In the genomic region with DNA sequence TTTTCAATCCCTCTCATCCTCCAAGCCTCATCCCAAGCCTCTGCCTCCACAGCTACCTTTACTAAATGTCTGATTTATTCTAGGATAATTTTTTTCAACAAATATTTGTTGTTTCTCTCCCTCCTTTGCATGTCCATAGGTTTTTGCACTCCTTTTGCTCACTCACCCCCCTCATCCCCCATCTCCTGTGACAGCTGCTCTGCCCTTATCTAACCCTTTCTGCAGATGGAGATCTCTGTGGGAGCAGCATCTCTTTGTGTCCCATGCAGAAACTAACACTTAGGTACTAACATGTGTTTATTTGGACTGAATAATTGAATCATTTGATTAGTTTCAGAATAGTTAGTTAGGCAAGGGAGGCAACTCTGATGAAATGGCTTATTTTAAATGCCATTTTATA, we compare ENCODE assay signal across 14 cellular contexts. TPM values are rescaled to one million over a fixed set of nuclear protein-coding genes. Genes with fewer than 3 reads are reported as not detected.
DNase-seq lines count a peak whose midpoint lies in the region; ATAC-seq and TF ChIP-seq lines count a peak whose summit lies in the region.
"Had no signal": no experiment of that assay in that cellular context is flagged by ENCODE, and none has a peak within 500 bp of the region (broad histone marks: within the 10 kb centered on the region; RNA-seq: fewer than 3 reads in every experiment).

No MANE protein-coding gene starts in this region.

- no peak for TF ChIP-seq POLR2A in erythroblast (IDR thresholded peaks at IDR 0.05; ENCODE audit: low read length)

- H3K9me3 ChIP-seq in SJSA1 (replicated peaks): no peaks in the 10 kb centered on the region
- H3K9me3 ChIP-seq: BLaER1 treated with 17β-estradiol and CSF1 and Interleukin-3, amounts not matched to agents 10 nM and 100 nM had no signal

- no peaks in the 10 kb centered on the region for H3K27me3 ChIP-seq in SJSA1 (replicated peaks)
- H3K27me3 ChIP-seq: BLaER1 treated with 17β-estradiol and CSF1 and Interleukin-3, amounts not matched to agents 10 nM and 100 nM had no signal

- H3K27ac Mint-ChIP-seq in activated T-cell treated with anti-CD3 and anti-CD28 coated beads, Interleukin-2, amount 50 U/mL, for 72 hours: peak overlapping the region; percentile 74

- H3K4me3 Mint-ChIP-seq in activated T-cell treated with anti-CD3 and anti-CD28 coated beads, Interleukin-2, amount 50 U/mL, for 72 hours: no peak overlapping the region
- H3K4me3 Mint-ChIP-seq in activated T-cell treated with anti-CD3 and anti-CD28 coated beads, Interleukin-2, amount 50 U/mL, for 4 hours: no peak overlapping the region
- H3K4me3 Mint-ChIP-seq: CD4-positive, alpha-beta T cell had no signal

- no peak for ATAC-seq in activated T-cell treated with anti-CD3 and anti-CD28 coated beads, Interleukin-2, amount 50 U/mL, for 72 hours (replicated peaks in 1 of 2)
- ATAC-seq in activated T-cell treated with anti-CD3 and anti-CD28 coated beads, Interleukin-2, amount 50 U/mL, for 4 hours: no peak
- no peak for ATAC-seq in GM18873 (IDR thresholded peaks at IDR 0.05; ENCODE audit: low FRiP score, unreplicated experiment)

- H3K27me3 Mint-ChIP-seq in activated T-cell treated with anti-CD3 and anti-CD28 coated beads, Interleukin-2, amount 50 U/mL, for 72 hours (ENCODE audit: low read depth): no peaks in the 10 kb centered on the region
- H3K27me3 Mint-ChIP-seq in activated T-cell treated with anti-CD3 and anti-CD28 coated beads, Interleukin-2, amount 50 U/mL, for 4 hours (ENCODE audit: low read depth): peaks cover 2% of the 10 kb centered on the region
- H3K27me3 Mint-ChIP-seq: CD4-positive, alpha-beta T cell had no signal

- no peaks in the 10 kb centered on the region for H3K36me3 Mint-ChIP-seq in activated T-cell treated with anti-CD3 and anti-CD28 coated beads, Interleukin-2, amount 50 U/mL, for 72 hours (ENCODE audit: insufficient read depth in 2 of 2)
- no peaks in the 10 kb centered on the region for H3K36me3 Mint-ChIP-seq in activated T-cell treated with anti-CD3 and anti-CD28 coated beads, Interleukin-2, amount 50 U/mL, for 4 hours (ENCODE audit: insufficient read depth)

- H3K36me3 ChIP-seq in SJSA1: no peaks in the 10 kb centered on the region
- H3K36me3 ChIP-seq: BLaER1 treated with 17β-estradiol and CSF1 and Interleukin-3, amounts not matched to agents 10 nM and 100 nM had no signal

- peaks cover 0 to 2% of the 10 kb centered on the region in 2 donors for H3K9me3 Mint-ChIP-seq in activated T-cell treated with anti-CD3 and anti-CD28 coated beads, Interleukin-2, amount 50 U/mL, for 72 hours
- no peaks in the 10 kb centered on the region for H3K9me3 Mint-ChIP-seq in activated T-cell treated with anti-CD3 and anti-CD28 coated beads, Interleukin-2, amount 50 U/mL, for 4 hours
- H3K9me3 Mint-ChIP-seq: CD4-positive, alpha-beta T cell had no signal

- H3K4me1 Mint-ChIP-seq in activated T-cell treated with anti-CD3 and anti-CD28 coated beads, Interleukin-2, amount 50 U/mL, for 72 hours (ENCODE audit: low read depth): peaks cover 37% of the 10 kb centered on the region
- peaks cover 38% of the 10 kb centered on the region for H3K4me1 Mint-ChIP-seq in activated T-cell treated with anti-CD3 and anti-CD28 coated beads, Interleukin-2, amount 50 U/mL, for 4 hours (ENCODE audit: low read depth)

- peaks cover 63% of the 10 kb centered on the region for H3K4me1 ChIP-seq in SJSA1 (replicated peaks)

- no peak for DNase-seq in activated T-cell treated with anti-CD3 and anti-CD28 coated beads, Interleukin-2, amount 50 U/mL, for 72 hours
- DNase-seq in activated T-cell treated with anti-CD3 and anti-CD28 coated beads, Interleukin-2, amount 50 U/mL, for 4 hours: no peak
- DNase-seq in SJSA1 (ENCODE audit: low read depth in 1 of 2, low spot score in 2 of 2) (no peak), erythroblast (lab: John Stamatoyannopoulos, UW) (peak; percentile 47 to 68), NCI-H524 (lab: John Stamatoyannopoulos, UW) (no peak), NCI-H526 (lab: John Stamatoyannopoulos, UW) (no peak)
- DNase-seq: ACHN; CD4-positive, alpha-beta T cell; GF-D8; HCEC 1CT; KBM-7 had no signal

- H3K27ac ChIP-seq in SJSA1: 0 out of 2 replicates have a peak overlapping the region, but pooled peaks have one; percentile 3
- H3K27ac ChIP-seq: BLaER1 treated with 17β-estradiol and CSF1 and Interleukin-3, amounts not matched to agents 10 nM and 100 nM; HL-60 had no signal

- no peak overlapping the region for H3K4me3 ChIP-seq in SJSA1
- H3K4me3 ChIP-seq: BLaER1 treated with 17β-estradiol and CSF1 and Interleukin-3, amounts not matched to agents 10 nM and 100 nM had no signal

RNA-seq across cellular contexts. Expression of a gene that starts 47.6 kb away (rescaled TPM):
- total RNA-seq in activated T-cell treated with anti-CD3 and anti-CD28 coated beads, Interleukin-2, amount 50 U/mL, for 72 hours: 10 to 100 TPM; 94.1 to 98.6 TPM
- 10 to 100 TPM; 47.8 to 55.3 (median 52.2) TPM for total RNA-seq in activated T-cell treated with anti-CD3 and anti-CD28 coated beads, Interleukin-2, amount 50 U/mL, for 4 hours
- total RNA-seq in SJSA1 (2014; rRNA removed; shearing (Covaris generic)): 43.9 and 73.8 TPM in 2 replicates

Comparison
In these comparisons a context has a peak if more than half of its experiments do, and no peak if none do; other contexts are left out.
1. DNase-seq: peak in erythroblast (2 of 2); none in activated T-cell treated with anti-CD3 and anti-CD28 coated beads, Interleukin-2, amount 50 U/mL, for 72 hours (0 of 2), activated T-cell treated with anti-CD3 and anti-CD28 coated beads, Interleukin-2, amount 50 U/mL, for 4 hours (single experiment), SJSA1 (0 of 2), NCI-H524 (0 of 2) and NCI-H526 (0 of 2).